ENCODE assay signal across 1 cellular context in genomic region chr1:182147136-182147815, GRCh38.
A peak's percentile ranks its signal among the peaks of the same experiment; 100 is the strongest.
TF ChIP-seq lines count a peak whose summit lies in the region.

No MANE protein-coding gene starts in this region.

TF ChIP-seq in GM12878, 131 proteins besides CTCF, POLR2A, EP300 and RAD21 (continued from another document and continues in another):
- TF ChIP-seq ZNF687 (IDR thresholded peaks at IDR 0.05), result no peak
- no peak for TF ChIP-seq CEBPB (IDR thresholded peaks at IDR 0.05; ENCODE audit: borderline replicate concordance in 1 of 2, low read depth in 2 of 2, low read length in 2 of 2)
- no peak for TF ChIP-seq STAT3 (IDR thresholded peaks at IDR 0.05; ENCODE audit: low read depth, low read length)
- no peak for TF ChIP-seq TCF7 (IDR thresholded peaks at IDR 0.05; ENCODE audit: borderline replicate concordance)
- TF ChIP-seq, protein P1, sequence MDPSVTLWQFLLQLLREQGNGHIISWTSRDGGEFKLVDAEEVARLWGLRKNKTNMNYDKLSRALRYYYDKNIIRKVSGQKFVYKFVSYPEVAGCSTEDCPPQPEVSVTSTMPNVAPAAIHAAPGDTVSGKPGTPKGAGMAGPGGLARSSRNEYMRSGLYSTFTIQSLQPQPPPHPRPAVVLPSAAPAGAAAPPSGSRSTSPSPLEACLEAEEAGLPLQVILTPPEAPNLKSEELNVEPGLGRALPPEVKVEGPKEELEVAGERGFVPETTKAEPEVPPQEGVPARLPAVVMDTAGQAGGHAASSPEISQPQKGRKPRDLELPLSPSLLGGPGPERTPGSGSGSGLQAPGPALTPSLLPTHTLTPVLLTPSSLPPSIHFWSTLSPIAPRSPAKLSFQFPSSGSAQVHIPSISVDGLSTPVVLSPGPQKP (IDR thresholded peaks at IDR 0.05; ENCODE audit: low read depth, low read length), result no peak
- TF ChIP-seq ZNF274 (IDR thresholded peaks at IDR 0.05; ENCODE audit: insufficient read depth, insufficient read length), result no peak
- TF ChIP-seq IRF3 (IDR thresholded peaks at IDR 0.05), result no peak
- TF ChIP-seq, protein P2, sequence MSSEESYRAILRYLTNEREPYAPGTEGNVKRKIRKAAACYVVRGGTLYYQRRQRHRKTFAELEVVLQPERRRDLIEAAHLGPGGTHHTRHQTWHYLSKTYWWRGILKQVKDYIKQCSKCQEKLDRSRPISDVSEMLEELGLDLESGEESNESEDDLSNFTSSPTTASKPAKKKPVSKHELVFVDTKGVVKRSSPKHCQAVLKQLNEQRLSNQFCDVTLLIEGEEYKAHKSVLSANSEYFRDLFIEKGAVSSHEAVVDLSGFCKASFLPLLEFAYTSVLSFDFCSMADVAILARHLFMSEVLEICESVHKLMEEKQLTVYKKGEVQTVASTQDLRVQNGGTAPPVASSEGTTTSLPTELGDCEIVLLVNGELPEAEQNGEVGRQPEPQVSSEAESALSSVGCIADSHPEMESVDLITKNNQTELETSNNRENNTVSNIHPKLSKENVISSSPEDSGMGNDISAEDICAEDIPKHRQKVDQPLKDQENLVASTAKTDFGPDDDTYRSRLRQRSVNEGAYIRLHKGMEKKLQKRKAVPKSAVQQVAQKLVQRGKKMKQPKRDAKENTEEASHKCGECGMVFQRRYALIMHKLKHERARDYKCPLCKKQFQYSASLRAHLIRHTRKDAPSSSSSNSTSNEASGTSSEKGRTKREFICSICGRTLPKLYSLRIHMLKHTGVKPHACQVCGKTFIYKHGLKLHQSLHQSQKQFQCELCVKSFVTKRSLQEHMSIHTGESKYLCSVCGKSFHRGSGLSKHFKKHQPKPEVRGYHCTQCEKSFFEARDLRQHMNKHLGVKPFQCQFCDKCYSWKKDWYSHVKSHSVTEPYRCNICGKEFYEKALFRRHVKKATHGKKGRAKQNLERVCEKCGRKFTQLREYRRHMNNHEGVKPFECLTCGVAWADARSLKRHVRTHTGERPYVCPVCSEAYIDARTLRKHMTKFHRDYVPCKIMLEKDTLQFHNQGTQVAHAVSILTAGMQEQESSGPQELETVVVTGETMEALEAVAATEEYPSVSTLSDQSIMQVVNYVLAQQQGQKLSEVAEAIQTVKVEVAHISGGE (CRISPR knock-in tag; IDR thresholded peaks at IDR 0.05), result no peak
- TF ChIP-seq, protein P3, sequence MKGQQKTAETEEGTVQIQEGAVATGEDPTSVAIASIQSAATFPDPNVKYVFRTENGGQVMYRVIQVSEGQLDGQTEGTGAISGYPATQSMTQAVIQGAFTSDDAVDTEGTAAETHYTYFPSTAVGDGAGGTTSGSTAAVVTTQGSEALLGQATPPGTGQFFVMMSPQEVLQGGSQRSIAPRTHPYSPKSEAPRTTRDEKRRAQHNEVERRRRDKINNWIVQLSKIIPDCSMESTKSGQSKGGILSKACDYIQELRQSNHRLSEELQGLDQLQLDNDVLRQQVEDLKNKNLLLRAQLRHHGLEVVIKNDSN (IDR thresholded peaks at IDR 0.05; ENCODE audit: borderline replicate concordance, extremely low read length, insufficient read depth, low read depth, low read length), result no peak
- TF ChIP-seq MYC (IDR thresholded peaks at IDR 0.05; ENCODE audit: insufficient read depth, insufficient read length, insufficient replicate concordance, low read length, severe bottlenecking), result no peak
- no peak for TF ChIP-seq PML (IDR thresholded peaks at IDR 0.05; ENCODE audit: low read length)
- TF ChIP-seq ZNF384 (IDR thresholded peaks at IDR 0.05; ENCODE audit: borderline replicate concordance, low read depth, low read length), result no peak
- TF ChIP-seq HCFC1 (IDR thresholded peaks at IDR 0.05; ENCODE audit: low read length), result no peak
- no peak; a peak in 2 of 4 replicates for TF ChIP-seq IKZF2 (IDR thresholded peaks at IDR 0.05)
- TF ChIP-seq POLR2AphosphoS2 (IDR thresholded peaks at IDR 0.05; ENCODE audit: low read depth, low read length), result no peak
- no peak for TF ChIP-seq ZZZ3 (IDR thresholded peaks at IDR 0.05; ENCODE audit: control insufficient read depth, insufficient read length, low read depth)
- peak; percentile 81 for TF ChIP-seq ZNF24 (IDR thresholded peaks at IDR 0.05)
- no peak for TF ChIP-seq JUND (IDR thresholded peaks at IDR 0.05; ENCODE audit: low read depth, low read length)
- TF ChIP-seq, protein P4, sequence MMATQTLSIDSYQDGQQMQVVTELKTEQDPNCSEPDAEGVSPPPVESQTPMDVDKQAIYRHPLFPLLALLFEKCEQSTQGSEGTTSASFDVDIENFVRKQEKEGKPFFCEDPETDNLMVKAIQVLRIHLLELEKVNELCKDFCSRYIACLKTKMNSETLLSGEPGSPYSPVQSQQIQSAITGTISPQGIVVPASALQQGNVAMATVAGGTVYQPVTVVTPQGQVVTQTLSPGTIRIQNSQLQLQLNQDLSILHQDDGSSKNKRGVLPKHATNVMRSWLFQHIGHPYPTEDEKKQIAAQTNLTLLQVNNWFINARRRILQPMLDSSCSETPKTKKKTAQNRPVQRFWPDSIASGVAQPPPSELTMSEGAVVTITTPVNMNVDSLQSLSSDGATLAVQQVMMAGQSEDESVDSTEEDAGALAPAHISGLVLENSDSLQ (IDR thresholded peaks at IDR 0.05), result no peak
- no peak for TF ChIP-seq EED (IDR thresholded peaks at IDR 0.05; ENCODE audit: low read depth)
- 0 out of 2 replicates have a peak, but pooled peaks have one; percentile 40 for TF ChIP-seq MEF2A (IDR thresholded peaks at IDR 0.05; ENCODE audit: insufficient read depth, low read depth, low read length)
- no peak for TF ChIP-seq RBBP5 (conservative IDR thresholded peaks at IDR 0.05)
- no peak for TF ChIP-seq CBX5 (IDR thresholded peaks at IDR 0.05; ENCODE audit: low read depth)
- no peak for TF ChIP-seq GABPA (IDR thresholded peaks at IDR 0.05; ENCODE audit: low read depth)
- no peak for TF ChIP-seq MTA3 (IDR thresholded peaks at IDR 0.05; ENCODE audit: borderline replicate concordance, low read length)
- no peak for TF ChIP-seq ETV6 (conservative IDR thresholded peaks at IDR 0.05 in 1 of 2, IDR thresholded peaks at IDR 0.05 in 1 of 2; ENCODE audit: borderline replicate concordance in 1 of 2, low read depth in 1 of 2)
- no peak for TF ChIP-seq ATF2 (IDR thresholded peaks at IDR 0.05; ENCODE audit: low read length)
- TF ChIP-seq, protein P5, sequence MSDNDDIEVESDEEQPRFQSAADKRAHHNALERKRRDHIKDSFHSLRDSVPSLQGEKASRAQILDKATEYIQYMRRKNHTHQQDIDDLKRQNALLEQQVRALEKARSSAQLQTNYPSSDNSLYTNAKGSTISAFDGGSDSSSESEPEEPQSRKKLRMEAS (IDR thresholded peaks at IDR 0.05; ENCODE audit: low read depth, low read length), result no peak
- TF ChIP-seq POLR2AphosphoS5 (IDR thresholded peaks at IDR 0.05; ENCODE audit: low read length), result no peak
- TF ChIP-seq SPI1 (IDR thresholded peaks at IDR 0.05; ENCODE audit: borderline replicate concordance, insufficient read depth, low read depth, low read length), result no peak
- no peak for TF ChIP-seq PBX3 (IDR thresholded peaks at IDR 0.05; ENCODE audit: insufficient replicate concordance, low read depth, low read length)
- TF ChIP-seq SKIL (IDR thresholded peaks at IDR 0.05; ENCODE audit: low read depth, poor library complexity, severe bottlenecking), result no peak
- TF ChIP-seq ASH2L (IDR thresholded peaks at IDR 0.05; ENCODE audit: borderline replicate concordance, low read depth), result no peak
- TF ChIP-seq HDAC6 (IDR thresholded peaks at IDR 0.05; ENCODE audit: unreplicated experiment), result no peak
- TF ChIP-seq, protein P6, sequence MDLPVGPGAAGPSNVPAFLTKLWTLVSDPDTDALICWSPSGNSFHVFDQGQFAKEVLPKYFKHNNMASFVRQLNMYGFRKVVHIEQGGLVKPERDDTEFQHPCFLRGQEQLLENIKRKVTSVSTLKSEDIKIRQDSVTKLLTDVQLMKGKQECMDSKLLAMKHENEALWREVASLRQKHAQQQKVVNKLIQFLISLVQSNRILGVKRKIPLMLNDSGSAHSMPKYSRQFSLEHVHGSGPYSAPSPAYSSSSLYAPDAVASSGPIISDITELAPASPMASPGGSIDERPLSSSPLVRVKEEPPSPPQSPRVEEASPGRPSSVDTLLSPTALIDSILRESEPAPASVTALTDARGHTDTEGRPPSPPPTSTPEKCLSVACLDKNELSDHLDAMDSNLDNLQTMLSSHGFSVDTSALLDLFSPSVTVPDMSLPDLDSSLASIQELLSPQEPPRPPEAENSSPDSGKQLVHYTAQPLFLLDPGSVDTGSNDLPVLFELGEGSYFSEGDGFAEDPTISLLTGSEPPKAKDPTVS (IDR thresholded peaks at IDR 0.05; ENCODE audit: low read depth, low read length), result no peak
- TF ChIP-seq BRCA1 (IDR thresholded peaks at IDR 0.05; ENCODE audit: low read depth, low read length), result no peak
- peak; percentile 95 for TF ChIP-seq TCF12 (IDR thresholded peaks at IDR 0.05; ENCODE audit: low read depth, low read length)
- no peak for TF ChIP-seq SMAD1 (IDR thresholded peaks at IDR 0.05; ENCODE audit: low read depth, partially characterized antibody)
- TF ChIP-seq DPF2 (IDR thresholded peaks at IDR 0.05), result peak; percentile 60
- no peak for TF ChIP-seq NFYA (IDR thresholded peaks at IDR 0.05; ENCODE audit: borderline replicate concordance, low read depth, low read length)
- TF ChIP-seq SREBF2 (IDR thresholded peaks at IDR 0.05; ENCODE audit: low read length), result no peak
- TF ChIP-seq USF2 (IDR thresholded peaks at IDR 0.05; ENCODE audit: borderline replicate concordance, low read depth, low read length), result no peak
- no peak for TF ChIP-seq HDGF (IDR thresholded peaks at IDR 0.05)
- TF ChIP-seq TCF3 (IDR thresholded peaks at IDR 0.05; ENCODE audit: borderline replicate concordance, insufficient read depth, low read depth, low read length), result peak; percentile 59; the same call in 1 of the 2 replicates
